ENCODE assay signal across 23 cellular contexts in the genomic region with DNA sequence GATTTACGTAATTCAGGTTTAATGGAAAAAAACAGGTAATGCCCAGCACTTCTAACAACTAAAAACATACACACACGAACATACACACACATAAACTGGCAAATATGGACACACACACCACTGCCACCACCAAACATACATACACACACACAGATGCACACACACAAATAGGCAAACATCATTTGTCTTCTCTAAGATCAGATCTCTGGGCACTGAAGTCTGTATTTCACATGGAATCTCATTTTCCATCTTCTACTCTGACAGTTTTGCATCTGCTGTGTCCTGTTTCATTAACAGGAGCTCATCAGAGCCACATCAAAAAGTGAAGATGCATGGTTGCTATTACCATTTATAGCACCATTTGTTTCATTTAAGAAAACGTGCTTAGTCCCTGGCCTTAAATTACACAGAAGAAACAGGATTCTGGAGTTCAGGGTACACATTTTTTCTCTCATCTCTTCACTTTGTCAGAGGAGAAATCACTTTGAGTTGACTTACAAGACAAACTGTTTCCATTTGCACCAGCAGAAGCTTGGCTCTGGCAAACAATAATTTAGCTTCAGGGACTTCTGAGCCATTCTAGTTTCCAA.
"Had no signal": no experiment of that assay in that cellular context is flagged by ENCODE, and none has a peak within 500 bp of the region (broad histone marks: within the 10 kb centered on the region; RNA-seq: fewer than 3 reads in every experiment).

No MANE protein-coding gene starts in this region.

- DNase-seq: cortex of kidney; dorsolateral prefrontal cortex; effector CD4-positive, alpha-beta T cell; hypothalamus; left ventricle myocardium superior; lower lobe of right lung; naive thymus-derived CD8-positive, alpha-beta T cell; pancreas; retina; right lobe of liver; small intestine; stimulated activated CD4-positive, alpha-beta T cell treated with anti-CD3 and anti-CD28 coated beads, Interleukin-15, amount 100 ng/mL, for 24 hours; stimulated activated CD4-positive, alpha-beta T cell treated with anti-CD3 and anti-CD28 coated beads, Interleukin-2, amount 100 ng/mL, for 48 hours; stimulated activated naive B cell treated with anti-CD40 and anti-IgM and Interleukin-4, amounts not matched to agents 10 μg/mL and 1 μg/mL and 100 μg/mL, for 72 hours; upper lobe of left lung had no signal

- H3K9me3 Mint-ChIP-seq: neural crest cell; stimulated activated naive B cell treated with anti-CD40 and anti-IgM and Interleukin-4, amounts not matched to agents 10 μg/mL and 1 μg/mL and 100 μg/mL, for 72 hours had no signal

- H3K27me3 Mint-ChIP-seq: stimulated activated naive CD8-positive, alpha-beta T cell treated with anti-CD3 and anti-CD28 coated beads, Interleukin-15, Interleukin-2, amounts not matched to agents 100 ng/mL and 50 ng/mL, for 24 hours had no signal

- ATAC-seq: left ventricle myocardium superior; lower lobe of right lung; naive thymus-derived CD8-positive, alpha-beta T cell; pancreas; right lobe of liver; stimulated activated naive B cell treated with anti-CD40 and anti-IgM and Interleukin-4, amounts not matched to agents 10 μg/mL and 1 μg/mL and 100 μg/mL, for 72 hours had no signal

- H3K4me1 Mint-ChIP-seq: naive thymus-derived CD8-positive, alpha-beta T cell; stimulated activated naive B cell treated with anti-CD40 and anti-IgM and Interleukin-4, amounts not matched to agents 10 μg/mL and 1 μg/mL and 100 μg/mL, for 72 hours had no signal

- H3K4me3 Mint-ChIP-seq: naive thymus-derived CD8-positive, alpha-beta T cell; neural crest cell; stimulated activated naive B cell treated with anti-CD40 and anti-IgM and Interleukin-4, amounts not matched to agents 10 μg/mL and 1 μg/mL and 100 μg/mL, for 72 hours; stimulated activated naive CD8-positive, alpha-beta T cell treated with anti-CD3 and anti-CD28 coated beads, Interleukin-15, Interleukin-2, amounts not matched to agents 100 ng/mL and 50 ng/mL, for 24 hours had no signal

- H3K27ac Mint-ChIP-seq: naive thymus-derived CD8-positive, alpha-beta T cell; stimulated activated naive B cell treated with anti-CD40 and anti-IgM and Interleukin-4, amounts not matched to agents 10 μg/mL and 1 μg/mL and 100 μg/mL, for 72 hours; stimulated activated naive CD8-positive, alpha-beta T cell treated with anti-CD3 and anti-CD28 coated beads, Interleukin-15, Interleukin-2, amounts not matched to agents 100 ng/mL and 50 ng/mL, for 24 hours had no signal

- H3K4me3 ChIP-seq: dorsolateral prefrontal cortex, lower lobe of right lung, pancreas, right lobe of liver, thoracic aorta, tibial nerve, upper lobe of left lung had no signal

- H3K4me1 ChIP-seq: lower lobe of right lung, pancreas, right lobe of liver, upper lobe of left lung had no signal

- H3K27ac ChIP-seq: lower lobe of right lung, neutrophil, pancreas, right lobe of liver, thoracic aorta, upper lobe of left lung had no signal

- FAIRE-seq: frontal cortex, keratinocyte, pancreas, small intestine, urothelium cell line had no signal

- H3K9me3 ChIP-seq: lower lobe of right lung, neutrophil, pancreas, right lobe of liver, thoracic aorta, tibial nerve, upper lobe of left lung had no signal

- H3K36me3 Mint-ChIP-seq: naive thymus-derived CD8-positive, alpha-beta T cell; stimulated activated naive B cell treated with anti-CD40 and anti-IgM and Interleukin-4, amounts not matched to agents 10 μg/mL and 1 μg/mL and 100 μg/mL, for 72 hours had no signal

- H3K36me3 ChIP-seq: lower lobe of right lung, neutrophil, pancreas, right lobe of liver, thoracic aorta, tibial nerve, upper lobe of left lung had no signal

- H3K27me3 ChIP-seq: neutrophil, pancreas, right lobe of liver, tibial nerve, upper lobe of left lung had no signal
